In the genomic region with DNA sequence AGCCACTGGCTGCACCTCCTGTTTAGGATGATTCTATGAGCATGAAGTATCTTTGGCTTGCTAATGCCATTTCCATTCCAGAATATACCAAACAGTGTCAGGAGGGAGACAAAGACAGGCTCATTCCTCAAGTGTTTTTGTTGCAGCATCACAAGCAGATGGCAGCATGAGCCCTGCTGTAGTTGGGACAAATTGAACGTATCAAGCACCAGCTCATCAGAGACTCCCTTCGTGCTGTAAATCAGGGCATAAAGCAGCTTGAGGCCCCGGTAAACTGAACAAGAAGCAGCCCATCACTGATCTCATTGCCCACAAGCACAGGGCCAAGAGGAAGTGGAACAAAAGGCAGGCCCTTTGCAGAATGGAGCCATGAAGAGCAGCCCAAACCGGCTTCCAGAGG, we compare ENCODE assay signal across 24 cellular contexts. TPM values are rescaled to one million over a fixed set of nuclear protein-coding genes. Genes with fewer than 3 reads are reported as not detected.
DNase-seq lines count a peak whose midpoint lies in the region; TF ChIP-seq lines count a peak whose summit lies in the region.
"Had no signal": no experiment of that assay in that cellular context is flagged by ENCODE, and none has a peak within 500 bp of the region (broad histone marks: within the 10 kb centered on the region; RNA-seq: fewer than 3 reads in every experiment).

No MANE protein-coding gene starts in this region.

- no peak overlapping the region for H4K91ac ChIP-seq in neuronal stem cell (ENCODE audit: low read depth, low read length, poor library complexity)

- no peak overlapping the region for H3K14ac ChIP-seq in neuronal stem cell (ENCODE audit: low read length)

- no peak overlapping the region for H2AK5ac ChIP-seq in neuronal stem cell (ENCODE audit: low read depth, low read length)

- no peaks in the 10 kb centered on the region for H3K27me3 ChIP-seq in neuronal stem cell (ENCODE audit: control insufficient read depth in 3 of 3, insufficient read depth in 3 of 3, low read depth in 1 of 3, low read length in 3 of 3)
- H3K27me3 ChIP-seq: adrenal gland, thyroid gland had no signal

- no peak overlapping the region for H4K8ac ChIP-seq in neuronal stem cell (ENCODE audit: low read depth, low read length)

- no peaks in the 10 kb centered on the region for H3K79me1 ChIP-seq in neuronal stem cell (ENCODE audit: low read depth, low read length)

- CTCF ChIA-PET in activated CD4-positive, alpha-beta memory T cell treated with anti-CD3 and anti-CD28 coated beads for 36 hours (lab: Charles Lee) = no interaction called here

- DNase-seq in G401 (ENCODE audit: low spot score) (peak; percentile 69), SK-N-DZ (ENCODE audit: low spot score) (peak; percentile 29), fibroblast of pulmonary artery (ENCODE audit: low read depth) (peak; percentile 14), neuronal stem cell (ENCODE audit: low spot score) (no peak), HT-29 (ENCODE audit: low spot score) (no peak), UCSD-AML1 (lab: John Stamatoyannopoulos, UW; ENCODE audit: unreplicated experiment) (no peak), HuH-7.5 (ENCODE audit: low spot score) (no peak)
- DNase-seq in activated CD4-positive, alpha-beta memory T cell treated with anti-CD3 and anti-CD28 coated beads for 36 hours = no peak
- DNase-seq: activated CD4-positive, alpha-beta T cell treated with anti-CD3 and anti-CD28 coated beads for 1 hour; activated effector memory CD4-positive, alpha-beta T cell treated with Interleukin-2 at 50 U/mL for 16 hours; adrenal gland; cerebellar nuclear complex; GF-D8; glutamatergic neuron; Kasumi-1; mammary epithelial cell; NCI-H1436; NCI-H446; Right ventricle myocardium superior; thyroid gland had no signal

- no peak overlapping the region for H3K4ac ChIP-seq in neuronal stem cell (ENCODE audit: low read length)

- no peaks in the 10 kb centered on the region for H3K27me3 Mint-ChIP-seq in activated CD4-positive, alpha-beta memory T cell treated with anti-CD3 and anti-CD28 coated beads for 36 hours

- H2BK5ac ChIP-seq in neuronal stem cell (ENCODE audit: low read length) = no peak overlapping the region

- intact Hi-C loops in activated CD4-positive, alpha-beta memory T cell treated with anti-CD3 and anti-CD28 coated beads for 36 hours (cut with micrococcal nuclease) = no loop called here

- no peaks in the 10 kb centered on the region for H3K9me3 Mint-ChIP-seq in activated CD4-positive, alpha-beta memory T cell treated with anti-CD3 and anti-CD28 coated beads for 36 hours
- H3K9me3 Mint-ChIP-seq: stimulated activated memory B cell treated with anti-CD40 and anti-IgM and Interleukin-4, amounts not matched to agents 10 μg/mL and 1 μg/mL and 100 μg/mL, for 72 hours; T-helper 1 cell treated with Interleukin-12 subunit alpha and Interleukin-12 subunit beta and Interleukin-4 antibody, amounts not matched to agents 30 μg/mL and 1 μg/mL, for 36 hours had no signal

- TF ChIP-seq CTCF in fibroblast of pulmonary artery (IDR thresholded peaks at IDR 0.05; ENCODE audit: low read length, missing control alignments) = no peak

- H2BK12ac ChIP-seq in neuronal stem cell (ENCODE audit: low read length) = peak overlapping the region; percentile 17

- H3K4me2 ChIP-seq in neuronal stem cell (ENCODE audit: insufficient read depth, low read length, poor library complexity, severe bottlenecking) = no peak overlapping the region

- no peak overlapping the region for H2BK120ac ChIP-seq in neuronal stem cell (ENCODE audit: low read depth, low read length)

- H3K27ac Mint-ChIP-seq in activated CD4-positive, alpha-beta memory T cell treated with anti-CD3 and anti-CD28 coated beads for 36 hours = no peak overlapping the region
- H3K27ac Mint-ChIP-seq: B cell; nephron; stimulated activated memory B cell treated with anti-CD40 and anti-IgM and Interleukin-4, amounts not matched to agents 10 μg/mL and 1 μg/mL and 100 μg/mL, for 72 hours; T-helper 1 cell treated with Interleukin-12 subunit alpha and Interleukin-12 subunit beta and Interleukin-4 antibody, amounts not matched to agents 30 μg/mL and 1 μg/mL, for 36 hours had no signal

- no peak overlapping the region for H3K4me3 ChIP-seq in fibroblast of pulmonary artery (replicated peaks; ENCODE audit: low read depth, low read length)
- no peak overlapping the region for H3K4me3 ChIP-seq in neuronal stem cell (ENCODE audit: low read length in 2 of 2)
- H3K4me3 ChIP-seq: adrenal gland, thyroid gland had no signal

- in situ Hi-C loops in G401 (cut with HindIII; ENCODE audit: low sequenced_read_pairs) = no loop called here

- H2BK15ac ChIP-seq in neuronal stem cell (ENCODE audit: low read length) = no peak overlapping the region

- H3K4me1 ChIP-seq in neuronal stem cell (ENCODE audit: control insufficient read depth in 2 of 2, insufficient read depth in 1 of 2, low read depth in 1 of 2, low read length in 2 of 2) = peaks cover 10 to 19% of the 10 kb centered on the region in 2 donors
- H3K4me1 ChIP-seq: adrenal gland, thyroid gland had no signal

- H3K4me1 Mint-ChIP-seq in activated CD4-positive, alpha-beta memory T cell treated with anti-CD3 and anti-CD28 coated beads for 36 hours (ENCODE audit: low read depth) = no peaks in the 10 kb centered on the region
- H3K4me1 Mint-ChIP-seq: B cell; stimulated activated memory B cell treated with anti-CD40 and anti-IgM and Interleukin-4, amounts not matched to agents 10 μg/mL and 1 μg/mL and 100 μg/mL, for 72 hours had no signal

- H3K36me3 Mint-ChIP-seq in activated CD4-positive, alpha-beta memory T cell treated with anti-CD3 and anti-CD28 coated beads for 36 hours = no peaks in the 10 kb centered on the region
- H3K36me3 Mint-ChIP-seq: stimulated activated memory B cell treated with anti-CD40 and anti-IgM and Interleukin-4, amounts not matched to agents 10 μg/mL and 1 μg/mL and 100 μg/mL, for 72 hours had no signal

- no peak overlapping the region for H3K9ac ChIP-seq in neuronal stem cell (ENCODE audit: low read depth, low read length, poor library complexity)

- WGBS in neuronal stem cell (ENCODE audit: extremely low coverage in 2 of 2, insufficient read length in 2 of 2, insufficient replicate concordance in 1 of 2), 2 donors = no CpG with 5 or more reads among the region's 4 CpGs

- H3K9me3 ChIP-seq in neuronal stem cell (replicated peaks in 1 of 2; ENCODE audit: control insufficient read depth in 2 of 2, insufficient read depth in 1 of 2, low read depth in 1 of 2, low read length in 2 of 2) = no peaks in the 10 kb centered on the region
- H3K9me3 ChIP-seq: adrenal gland, thyroid gland had no signal

- POLR2A ChIA-PET in activated CD4-positive, alpha-beta memory T cell treated with anti-CD3 and anti-CD28 coated beads for 36 hours (lab: Charles Lee) = no interaction called here

- peak overlapping the region; percentile 87 for H2AFZ ChIP-seq in neuronal stem cell (ENCODE audit: low read length)

- H3K23ac ChIP-seq in neuronal stem cell (ENCODE audit: low read depth, low read length, poor library complexity) = no peak overlapping the region

- H3K4me3 Mint-ChIP-seq in activated CD4-positive, alpha-beta memory T cell treated with anti-CD3 and anti-CD28 coated beads for 36 hours = no peak overlapping the region
- H3K4me3 Mint-ChIP-seq: B cell; nephron; stimulated activated memory B cell treated with anti-CD40 and anti-IgM and Interleukin-4, amounts not matched to agents 10 μg/mL and 1 μg/mL and 100 μg/mL, for 72 hours; T-helper 1 cell treated with Interleukin-12 subunit alpha and Interleukin-12 subunit beta and Interleukin-4 antibody, amounts not matched to agents 30 μg/mL and 1 μg/mL, for 36 hours had no signal

- no peak overlapping the region for H3K27ac ChIP-seq in neuronal stem cell (replicated peaks; ENCODE audit: low read length)
- H3K27ac ChIP-seq: adrenal gland, thyroid gland had no signal

- peak overlapping the region; percentile 17 for H3K18ac ChIP-seq in neuronal stem cell (ENCODE audit: low read length)

- H3K36me3 ChIP-seq in neuronal stem cell (replicated peaks in 1 of 2; ENCODE audit: control insufficient read depth in 2 of 2, insufficient read depth in 2 of 2, low read length in 2 of 2) = no peaks in the 10 kb centered on the region
- H3K36me3 ChIP-seq: adrenal gland, thyroid gland had no signal

RNA-seq across cellular contexts. Expression of gene HS3ST3A1, which starts 45.8 kb away (rescaled TPM):
- total RNA-seq in G401 (2014; rRNA removed; shearing (Covaris generic)) = 0.18 TPM in 1 of 2 replicates, not detected in the other
- polyA plus RNA-seq in SK-N-DZ (2014; cell fraction: cytosol; rRNA removed) = 1.4 and 4.2 TPM in 2 replicates
- 1.0 and 2.1 TPM in 2 replicates for polyA plus RNA-seq in SK-N-DZ (2014; cell fraction: nucleus; rRNA removed)
- 12.8 TPM for polyA plus RNA-seq in neuronal stem cell (2013, experiment 1 of 2)
- polyA plus RNA-seq in neuronal stem cell (2013, experiment 2 of 2) = 13.0 TPM
- total RNA-seq in activated CD4-positive, alpha-beta memory T cell treated with anti-CD3 and anti-CD28 coated beads for 36 hours = 1 to 10 TPM in 1 of 2 experiments, under 1 TPM in 1; 0.85 to 1.8 TPM
- total RNA-seq in HT-29 (2014; rRNA removed; shearing (Covaris generic)) = not detected in 2 replicates

Comparison
In these comparisons a context has a peak if more than half of its experiments do, and no peak if none do; other contexts are left out.
1. DNase-seq: peak in G401 (single experiment), SK-N-DZ (single experiment) and fibroblast of pulmonary artery (single experiment); none in neuronal stem cell (single experiment), activated CD4-positive, alpha-beta memory T cell treated with anti-CD3 and anti-CD28 coated beads for 36 hours (single experiment), HT-29 (single experiment), UCSD-AML1 (single experiment) and HuH-7.5 (single experiment).